20 cellular contexts compared by ENCODE assay signal in the genomic region with DNA sequence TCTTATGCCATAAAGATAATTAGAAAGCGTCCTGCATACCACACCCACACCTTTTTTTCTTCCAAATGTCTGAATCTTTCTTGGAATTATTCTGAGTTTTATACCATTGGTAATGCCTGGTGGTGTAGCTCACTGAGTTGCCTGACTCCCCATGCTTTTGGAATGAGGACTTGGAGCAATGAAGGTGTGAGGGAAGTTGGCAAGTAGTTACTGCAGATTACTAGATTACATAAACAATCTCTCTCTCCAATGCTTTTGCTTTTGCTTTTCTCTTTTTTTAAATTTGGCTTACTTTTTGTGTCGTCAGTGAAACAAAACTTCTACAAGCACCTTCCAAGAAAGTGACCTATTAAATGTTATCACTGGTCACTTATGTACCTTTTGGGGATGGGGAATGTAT.
A peak's percentile ranks its signal among the peaks of the same experiment; 100 is the strongest.
DNase-seq lines count a peak whose midpoint lies in the region; ATAC-seq, FAIRE-seq and TF ChIP-seq lines count a peak whose summit lies in the region.
"Had no signal": no experiment of that assay in that cellular context is flagged by ENCODE, and none has a peak within 500 bp of the region (broad histone marks: within the 10 kb centered on the region; RNA-seq: fewer than 3 reads in every experiment).

No MANE protein-coding gene starts in this region.

- FAIRE-seq in GM18507 (lab: Jason Lieb, UNC): peak; percentile 31
- FAIRE-seq: K562 had no signal

- no peak for ATAC-seq in RWPE2 (ENCODE audit: low read depth)
- ATAC-seq in activated CD8-positive, alpha-beta T cell treated with anti-CD3 and anti-CD28 coated beads for 36 hours: no peak
- no peak for ATAC-seq in HG02852 (IDR thresholded peaks at IDR 0.05; ENCODE audit: unreplicated experiment)
- ATAC-seq: K562, PC-3 had no signal

- DNase-seq in A673 (ENCODE audit: low spot score) (no peak), GM18507 (ENCODE audit: extremely low spot score, insufficient read length, low read depth) (no peak), RWPE2 (ENCODE audit: low spot score) (no peak), epithelial cell of prostate (ENCODE audit: low read depth, low spot score) (no peak), trophoblast cell (no peak), progenitor cell of endocrine pancreas (ENCODE audit: low spot score, unreplicated experiment) (no peak)
- no peak for DNase-seq in activated CD8-positive, alpha-beta T cell treated with anti-CD3 and anti-CD28 coated beads for 36 hours
- DNase-seq: COR-L47, DMS53, GOT3, HFFc6, NCI-H1048, NCI-H1436 treated with DMSO at 0.1 percent for 48 hours, NCI-H2081 treated with DMSO at 0.1 percent for 48 hours, PC-3, SJCRH30 had no signal

- H3K27me3 Mint-ChIP-seq in progenitor cell of endocrine pancreas: no peaks in the 10 kb centered on the region
- no peaks in the 10 kb centered on the region for H3K27me3 Mint-ChIP-seq in activated CD8-positive, alpha-beta T cell treated with anti-CD3 and anti-CD28 coated beads for 36 hours

- no peak overlapping the region for H3K18ac ChIP-seq in trophoblast cell (ENCODE audit: low read length)

- H2AK5ac ChIP-seq in trophoblast cell (ENCODE audit: low read length): no peak overlapping the region

- TF ChIP-seq CTCF in A673 (conservative IDR thresholded peaks at IDR 0.05; ENCODE audit: low read depth, low read length): no peak
- no peak for TF ChIP-seq CTCF in RWPE2 (IDR thresholded peaks at IDR 0.05; ENCODE audit: poor library complexity, severe bottlenecking)
- no peak for TF ChIP-seq CTCF in progenitor cell of endocrine pancreas (IDR thresholded peaks at IDR 0.05; ENCODE audit: unreplicated experiment)
- no peak for TF ChIP-seq CTCF in activated CD8-positive, alpha-beta T cell treated with anti-CD3 and anti-CD28 coated beads for 36 hours (IDR thresholded peaks at IDR 0.05)

- H3K79me2 ChIP-seq in trophoblast cell (ENCODE audit: control insufficient read depth, insufficient read depth, low read length, poor library complexity): no peaks in the 10 kb centered on the region

- H3K4ac ChIP-seq in trophoblast cell (ENCODE audit: low read depth, low read length): no peak overlapping the region

- H3K36me3 Mint-ChIP-seq in progenitor cell of endocrine pancreas (ENCODE audit: insufficient read depth): peaks cover 2% of the 10 kb centered on the region
- peaks cover 4% of the 10 kb centered on the region for H3K36me3 Mint-ChIP-seq in activated CD8-positive, alpha-beta T cell treated with anti-CD3 and anti-CD28 coated beads for 36 hours (ENCODE audit: low read depth)
- H3K36me3 Mint-ChIP-seq: CD14-positive monocyte had no signal

- POLR2A ChIA-PET in A673 (lab: Charles Lee; ENCODE audit: low non-redundant PET): no interaction called here
- POLR2A ChIA-PET in activated CD8-positive, alpha-beta T cell treated with anti-CD3 and anti-CD28 coated beads for 36 hours (lab: Charles Lee): no interaction called here

- H3K27ac Mint-ChIP-seq in progenitor cell of endocrine pancreas: no peak overlapping the region
- no peak overlapping the region for H3K27ac Mint-ChIP-seq in activated CD8-positive, alpha-beta T cell treated with anti-CD3 and anti-CD28 coated beads for 36 hours
- H3K27ac Mint-ChIP-seq: CD14-positive monocyte, HFFc6 had no signal

- intact Hi-C loops in A673 (cut with micrococcal nuclease; ENCODE audit: unreplicated experiment): loop anchor here (10.0 kb wide), 2 partner anchors 313 to 433 kb away; no protein-coding TSS in a partner anchor
- intact Hi-C loops in activated CD8-positive, alpha-beta T cell treated with anti-CD3 and anti-CD28 coated beads for 36 hours (cut with micrococcal nuclease): no loop called here

- H3K4me1 Mint-ChIP-seq in progenitor cell of endocrine pancreas (ENCODE audit: low read depth): peaks cover 16% of the 10 kb centered on the region
- H3K4me1 Mint-ChIP-seq in activated CD8-positive, alpha-beta T cell treated with anti-CD3 and anti-CD28 coated beads for 36 hours (ENCODE audit: low read depth): peaks cover 15% of the 10 kb centered on the region

- no peak overlapping the region for H3K4me3 ChIP-seq in A673 (ENCODE audit: low read depth, low read length, poor library complexity, severe bottlenecking)
- H3K4me3 ChIP-seq in RWPE2 (ENCODE audit: severe bottlenecking): no peak overlapping the region
- no peak overlapping the region for H3K4me3 ChIP-seq in trophoblast cell (ENCODE audit: low read depth, low read length)
- H3K4me3 ChIP-seq: K562, SJCRH30 had no signal

- no peak overlapping the region for H4K8ac ChIP-seq in trophoblast cell (ENCODE audit: low read depth, low read length)

- H3K4me2 ChIP-seq in trophoblast cell (ENCODE audit: low read length): no peak overlapping the region

- no peak overlapping the region for H2BK12ac ChIP-seq in trophoblast cell (ENCODE audit: low read length)

- H2BK5ac ChIP-seq in trophoblast cell (ENCODE audit: low read depth, low read length, poor library complexity): no peak overlapping the region

- CTCF ChIA-PET in A673 (lab: Charles Lee): no interaction called here
- CTCF ChIA-PET in activated CD8-positive, alpha-beta T cell treated with anti-CD3 and anti-CD28 coated beads for 36 hours (lab: Charles Lee): no interaction called here

- H3K9me3 ChIP-seq in A673 (ENCODE audit: low read depth, low read length, poor library complexity, severe bottlenecking) (no peaks in the 10 kb centered on the region), RWPE2 (ENCODE audit: severe bottlenecking) (no peaks in the 10 kb centered on the region), trophoblast cell (ENCODE audit: insufficient read depth, low read depth, low read length) (no peaks in the 10 kb centered on the region)
- H3K9me3 ChIP-seq: SJCRH30 had no signal

- no peak overlapping the region for H2AFZ ChIP-seq in trophoblast cell (ENCODE audit: insufficient read depth, low read length, poor library complexity)

- WGBS in trophoblast cell (ENCODE audit: extremely low coverage, insufficient coverage, insufficient read length): no CpG with 5 or more reads among the region's 2 CpGs

- no peak overlapping the region for H3K23ac ChIP-seq in trophoblast cell (ENCODE audit: low read length)

- H3K4me1 ChIP-seq in A673 (ENCODE audit: insufficient read depth, low read length, poor library complexity, severe bottlenecking) (peaks cover 88% of the 10 kb centered on the region), RWPE2 (ENCODE audit: insufficient read depth, poor library complexity, severe bottlenecking) (peaks cover 19% of the 10 kb centered on the region), trophoblast cell (ENCODE audit: control insufficient read depth in 1 of 2, insufficient read depth in 2 of 2, low read length in 2 of 2) (peaks cover 3% of the 10 kb centered on the region in 2 experiments)
- H3K4me1 ChIP-seq: SJCRH30 had no signal

- no peak overlapping the region for H2BK120ac ChIP-seq in trophoblast cell (ENCODE audit: insufficient read depth, low read length, poor library complexity)

- no peak overlapping the region for H3K14ac ChIP-seq in trophoblast cell (ENCODE audit: low read length)

- no peak overlapping the region for H3K4me3 Mint-ChIP-seq in progenitor cell of endocrine pancreas (ENCODE audit: low read depth)
- H3K4me3 Mint-ChIP-seq in activated CD8-positive, alpha-beta T cell treated with anti-CD3 and anti-CD28 coated beads for 36 hours: no peak overlapping the region
- H3K4me3 Mint-ChIP-seq: CD14-positive monocyte, HFFc6 had no signal

- H3K36me3 ChIP-seq in A673 (ENCODE audit: insufficient read depth, low read length, poor library complexity, severe bottlenecking) (no peaks in the 10 kb centered on the region), RWPE2 (ENCODE audit: low read depth) (no peaks in the 10 kb centered on the region), trophoblast cell (ENCODE audit: control insufficient read depth in 1 of 2, insufficient read depth in 2 of 2, low read length in 2 of 2) (no peaks in the 10 kb centered on the region)
- H3K36me3 ChIP-seq: SJCRH30 had no signal

- H3K9ac ChIP-seq in trophoblast cell (ENCODE audit: low read length): no peak overlapping the region

- no TSS peak for BruUV-seq in A673 (replicated peaks; lab: Mats Ljungman, UMichigan)

- H3K9me3 Mint-ChIP-seq in progenitor cell of endocrine pancreas (ENCODE audit: low read depth): no peaks in the 10 kb centered on the region
- no peaks in the 10 kb centered on the region for H3K9me3 Mint-ChIP-seq in activated CD8-positive, alpha-beta T cell treated with anti-CD3 and anti-CD28 coated beads for 36 hours
- H3K9me3 Mint-ChIP-seq: CD14-positive monocyte, HFFc6 had no signal

- peak overlapping the region; percentile 86 for H3K27ac ChIP-seq in A673 (ENCODE audit: low read depth, low read length, poor library complexity, severe bottlenecking)
- peak overlapping the region; percentile 81 for H3K27ac ChIP-seq in RWPE2 (ENCODE audit: poor library complexity, severe bottlenecking)
- peak overlapping the region; percentile 82 for H3K27ac ChIP-seq in epithelial cell of prostate
- H3K27ac ChIP-seq in trophoblast cell (ENCODE audit: low read depth, low read length): no peak overlapping the region
- H3K27ac ChIP-seq: RWPE1, SJCRH30 had no signal

- H4K12ac ChIP-seq in trophoblast cell (ENCODE audit: low read depth, low read length): no peak overlapping the region

- no peak overlapping the region for H4K91ac ChIP-seq in trophoblast cell (ENCODE audit: low read depth, low read length)

- no peaks in the 10 kb centered on the region for H3K27me3 ChIP-seq in A673 (replicated peaks; ENCODE audit: insufficient read depth, low read depth, low read length, poor library complexity)
- H3K27me3 ChIP-seq in RWPE2 (ENCODE audit: insufficient read depth, poor library complexity, severe bottlenecking): no peaks in the 10 kb centered on the region
- H3K27me3 ChIP-seq in trophoblast cell (ENCODE audit: insufficient read depth, low read length): no peaks in the 10 kb centered on the region
- H3K27me3 ChIP-seq: SJCRH30 had no signal

- H3K79me1 ChIP-seq in trophoblast cell (ENCODE audit: low read length): no peaks in the 10 kb centered on the region
